ENCODE assay signal across 1 cellular context in genomic region chr1:70038025-70038424, GRCh38.
TF ChIP-seq lines count a peak whose summit lies in the region.

No MANE protein-coding gene starts in this region.

TF ChIP-seq in H1, 55 proteins besides CTCF, POLR2A, EP300 and RAD21 (continued from another document):
- TF ChIP-seq SRF (IDR thresholded peaks at IDR 0.05; ENCODE audit: low read depth, low read length) (no peak), USF2 (IDR thresholded peaks at IDR 0.05; ENCODE audit: low read length) (no peak)
